In genomic region chr10:25933653-25934608, GRCh38 we compare ENCODE assay signal across 9 cellular contexts. TPM values are rescaled to one million over a fixed set of nuclear protein-coding genes. Genes with fewer than 3 reads are reported as not detected.
DNase-seq lines count a peak whose midpoint lies in the region; ATAC-seq and TF ChIP-seq lines count a peak whose summit lies in the region.
"Had no signal": no experiment of that assay in that cellular context is flagged by ENCODE, and none has a peak within 500 bp of the region (broad histone marks: within the 10 kb centered on the region; RNA-seq: fewer than 3 reads in every experiment).

A gene with protein sequence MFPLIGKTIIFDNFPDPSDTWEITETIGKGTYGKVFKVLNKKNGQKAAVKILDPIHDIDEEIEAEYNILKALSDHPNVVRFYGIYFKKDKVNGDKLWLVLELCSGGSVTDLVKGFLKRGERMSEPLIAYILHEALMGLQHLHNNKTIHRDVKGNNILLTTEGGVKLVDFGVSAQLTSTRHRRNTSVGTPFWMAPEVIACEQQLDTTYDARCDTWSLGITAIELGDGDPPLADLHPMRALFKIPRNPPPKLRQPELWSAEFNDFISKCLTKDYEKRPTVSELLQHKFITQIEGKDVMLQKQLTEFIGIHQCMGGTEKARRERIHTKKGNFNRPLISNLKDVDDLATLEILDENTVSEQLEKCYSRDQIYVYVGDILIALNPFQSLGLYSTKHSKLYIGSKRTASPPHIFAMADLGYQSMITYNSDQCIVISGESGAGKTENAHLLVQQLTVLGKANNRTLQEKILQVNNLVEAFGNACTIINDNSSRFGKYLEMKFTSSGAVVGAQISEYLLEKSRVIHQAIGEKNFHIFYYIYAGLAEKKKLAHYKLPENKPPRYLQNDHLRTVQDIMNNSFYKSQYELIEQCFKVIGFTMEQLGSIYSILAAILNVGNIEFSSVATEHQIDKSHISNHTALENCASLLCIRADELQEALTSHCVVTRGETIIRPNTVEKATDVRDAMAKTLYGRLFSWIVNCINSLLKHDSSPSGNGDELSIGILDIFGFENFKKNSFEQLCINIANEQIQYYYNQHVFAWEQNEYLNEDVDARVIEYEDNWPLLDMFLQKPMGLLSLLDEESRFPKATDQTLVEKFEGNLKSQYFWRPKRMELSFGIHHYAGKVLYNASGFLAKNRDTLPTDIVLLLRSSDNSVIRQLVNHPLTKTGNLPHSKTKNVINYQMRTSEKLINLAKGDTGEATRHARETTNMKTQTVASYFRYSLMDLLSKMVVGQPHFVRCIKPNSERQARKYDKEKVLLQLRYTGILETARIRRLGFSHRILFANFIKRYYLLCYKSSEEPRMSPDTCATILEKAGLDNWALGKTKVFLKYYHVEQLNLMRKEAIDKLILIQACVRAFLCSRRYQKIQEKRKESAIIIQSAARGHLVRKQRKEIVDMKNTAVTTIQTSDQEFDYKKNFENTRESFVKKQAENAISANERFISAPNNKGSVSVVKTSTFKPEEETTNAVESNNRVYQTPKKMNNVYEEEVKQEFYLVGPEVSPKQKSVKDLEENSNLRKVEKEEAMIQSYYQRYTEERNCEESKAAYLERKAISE (N-terminal part only) (plus strand): TSS chr10:25934229. CDS start chr10:25952111, 17,882 bp downstream.

- DNase-seq in activated CD4-positive, alpha-beta T cell treated with anti-CD3 and anti-CD28 coated beads, Interleukin-2, amount 10 ng/mL, durations not matched to agents 24 days and 14 days, result no peak
- no peak for DNase-seq in activated CD4-positive, alpha-beta T cell treated with anti-CD3 and anti-CD28 coated beads for 48 hours
- no peak for DNase-seq in activated naive CD8-positive, alpha-beta T cell treated with anti-CD3 and anti-CD28 coated beads, Interleukin-2, amount 50 U/mL, for 24 hours
- DNase-seq in lower leg skin (ENCODE audit: low spot score in 2 of 2) (no peak), thyroid gland (peak; percentile 39 to 47), globus pallidus (ENCODE audit: low spot score) (no peak), NAMALWA (ENCODE audit: low spot score) (no peak), cerebellum (ENCODE audit: low spot score) (no peak)

- H3K9me3 Mint-ChIP-seq in activated CD4-positive, alpha-beta T cell treated with anti-CD3 and anti-CD28 coated beads, Interleukin-2, amount 10 ng/mL, durations not matched to agents 24 days and 14 days, result no peaks in the 10 kb centered on the region
- H3K9me3 Mint-ChIP-seq in activated naive CD8-positive, alpha-beta T cell treated with anti-CD3 and anti-CD28 coated beads, Interleukin-2, amount 50 U/mL, for 24 hours, result no peaks in the 10 kb centered on the region

- no peak for ATAC-seq in activated naive CD8-positive, alpha-beta T cell treated with anti-CD3 and anti-CD28 coated beads, Interleukin-2, amount 50 U/mL, for 24 hours

- H3K27ac ChIP-seq in thyroid gland, result no peak within 1 kb of the TSS
- H3K27ac ChIP-seq: RWPE1 had no signal

- peaks cover 5% of the 10 kb centered on the region for H3K4me1 Mint-ChIP-seq in activated CD4-positive, alpha-beta T cell treated with anti-CD3 and anti-CD28 coated beads, Interleukin-2, amount 10 ng/mL, durations not matched to agents 24 days and 14 days
- H3K4me1 Mint-ChIP-seq in activated naive CD8-positive, alpha-beta T cell treated with anti-CD3 and anti-CD28 coated beads, Interleukin-2, amount 50 U/mL, for 24 hours, result peaks cover 3% of the 10 kb centered on the region

- H3K9me3 ChIP-seq in thyroid gland, result no peaks in the 10 kb centered on the region

- no peaks in the 10 kb centered on the region for H3K36me3 Mint-ChIP-seq in activated CD4-positive, alpha-beta T cell treated with anti-CD3 and anti-CD28 coated beads, Interleukin-2, amount 10 ng/mL, durations not matched to agents 24 days and 14 days (ENCODE audit: low read depth)
- no peaks in the 10 kb centered on the region for H3K36me3 Mint-ChIP-seq in activated naive CD8-positive, alpha-beta T cell treated with anti-CD3 and anti-CD28 coated beads, Interleukin-2, amount 50 U/mL, for 24 hours (ENCODE audit: low read depth)

- peaks cover 0 to 11% of the 10 kb centered on the region in 2 donors for H3K4me1 ChIP-seq in thyroid gland

- H3K4me3 Mint-ChIP-seq in activated CD4-positive, alpha-beta T cell treated with anti-CD3 and anti-CD28 coated beads, Interleukin-2, amount 10 ng/mL, durations not matched to agents 24 days and 14 days, result peak within 1 kb of the TSS; percentile 69
- peak within 1 kb of the TSS; percentile 70 for H3K4me3 Mint-ChIP-seq in activated naive CD8-positive, alpha-beta T cell treated with anti-CD3 and anti-CD28 coated beads, Interleukin-2, amount 50 U/mL, for 24 hours

- peak within 1 kb of the TSS; percentile 16 for H3K4me3 ChIP-seq in lower leg skin (ENCODE audit: low read depth, poor library complexity, severe bottlenecking)
- H3K4me3 ChIP-seq in thyroid gland (replicated peaks in 1 of 3), result peak within 1 kb of the TSS; percentile 14 to 36 (median 31)

- peaks cover 39% of the 10 kb centered on the region for H3K27me3 Mint-ChIP-seq in activated CD4-positive, alpha-beta T cell treated with anti-CD3 and anti-CD28 coated beads, Interleukin-2, amount 10 ng/mL, durations not matched to agents 24 days and 14 days
- H3K27me3 Mint-ChIP-seq in activated naive CD8-positive, alpha-beta T cell treated with anti-CD3 and anti-CD28 coated beads, Interleukin-2, amount 50 U/mL, for 24 hours, result peaks cover 33% of the 10 kb centered on the region

- intact Hi-C loops in activated CD4-positive, alpha-beta T cell treated with anti-CD3 and anti-CD28 coated beads, Interleukin-2, amount 10 ng/mL, durations not matched to agents 24 days and 14 days (cut with micrococcal nuclease), result no loop called here
- intact Hi-C loops in lower leg skin (cut with DNase I; ENCODE audit: low total_unique reads), result no loop called here
- intact Hi-C loops in thyroid gland (cut with DNase I), result no loop called here

- no peaks in the 10 kb centered on the region for H3K36me3 ChIP-seq in thyroid gland

- TF ChIP-seq POLR2A in lower leg skin (IDR thresholded peaks at IDR 0.05), result no peak
- no peak for TF ChIP-seq POLR2A in thyroid gland (IDR thresholded peaks at IDR 0.05)

- TF ChIP-seq CTCF in lower leg skin (IDR thresholded peaks at IDR 0.05), result no peak
- TF ChIP-seq CTCF in thyroid gland (IDR thresholded peaks at IDR 0.05), result no peak

- no peak within 1 kb of the TSS for H3K27ac Mint-ChIP-seq in activated CD4-positive, alpha-beta T cell treated with anti-CD3 and anti-CD28 coated beads, Interleukin-2, amount 10 ng/mL, durations not matched to agents 24 days and 14 days
- no peak within 1 kb of the TSS for H3K27ac Mint-ChIP-seq in activated naive CD8-positive, alpha-beta T cell treated with anti-CD3 and anti-CD28 coated beads, Interleukin-2, amount 50 U/mL, for 24 hours

- WGBS in lower leg skin, 2 donors, result 7 to 8% methylated on average over 50 to 72 of the region's 73 CpGs
- 7 to 9% methylated on average over 42 to 45 of the region's 73 CpGs for WGBS in thyroid gland, 2 donors

- no peaks in the 10 kb centered on the region for H3K27me3 ChIP-seq in thyroid gland

RNA-seq across cellular contexts. Expression of the gene that starts here (rescaled TPM):
- total RNA-seq in activated CD4-positive, alpha-beta T cell treated with anti-CD3 and anti-CD28 coated beads, Interleukin-2, amount 10 ng/mL, durations not matched to agents 24 days and 14 days, result not detected in 2 replicates
- total RNA-seq in lower leg skin, result 1 to 10 TPM; 2.0 to 7.6 (median 3.1) TPM
- 1 to 10 TPM; 1.6 to 2.9 (median 2.2) TPM for total RNA-seq in thyroid gland
- 6.0 TPM for total RNA-seq in cerebellum

Comparison
In these comparisons a context has a peak if more than half of its experiments do, and no peak if none do; other contexts are left out.
1. DNase-seq: peak in thyroid gland (2 of 2); none in activated CD4-positive, alpha-beta T cell treated with anti-CD3 and anti-CD28 coated beads, Interleukin-2, amount 10 ng/mL, durations not matched to agents 24 days and 14 days (single experiment), activated CD4-positive, alpha-beta T cell treated with anti-CD3 and anti-CD28 coated beads for 48 hours (single experiment), activated naive CD8-positive, alpha-beta T cell treated with anti-CD3 and anti-CD28 coated beads, Interleukin-2, amount 50 U/mL, for 24 hours (single experiment), lower leg skin (0 of 2), globus pallidus (single experiment), NAMALWA (single experiment) and cerebellum (single experiment).